19 cellular contexts compared by ENCODE assay signal in the genomic region with DNA sequence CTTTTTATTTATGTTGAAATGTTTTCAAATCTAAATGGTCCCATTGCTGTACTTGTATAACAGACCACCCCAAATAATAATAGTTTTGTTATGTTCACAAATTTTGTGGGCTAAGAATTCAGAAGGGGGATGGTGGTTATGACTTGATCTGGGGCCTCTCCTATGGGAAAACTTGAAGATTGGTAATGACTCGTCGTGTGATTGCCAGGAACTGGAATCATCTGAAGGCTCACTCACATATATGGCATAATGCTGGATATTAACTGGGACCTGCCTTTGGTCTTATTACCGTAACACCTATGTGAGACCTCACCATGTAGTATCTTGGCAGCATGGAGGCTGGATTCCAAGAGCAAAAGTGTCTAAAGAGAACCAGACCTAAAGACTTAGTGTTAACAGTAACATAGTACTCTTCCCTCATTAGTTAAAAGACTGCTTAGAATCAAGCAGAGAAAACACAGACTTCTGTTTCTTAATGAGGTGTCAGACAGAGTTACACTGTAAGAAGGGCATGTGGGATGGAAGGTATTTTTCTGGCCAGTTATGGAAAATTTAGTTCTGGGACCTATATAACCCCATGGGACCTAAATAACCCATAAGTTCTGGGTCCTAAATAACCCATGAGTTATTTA. TPM values are rescaled to one million over a fixed set of nuclear protein-coding genes. Genes with fewer than 3 reads are reported as not detected.
A peak's percentile ranks its signal among the peaks of the same experiment; 100 is the strongest.
DNase-seq lines count a peak whose midpoint lies in the region; ATAC-seq and TF ChIP-seq lines count a peak whose summit lies in the region.
"Had no signal": no experiment of that assay in that cellular context is flagged by ENCODE, and none has a peak within 500 bp of the region (broad histone marks: within the 10 kb centered on the region; RNA-seq: fewer than 3 reads in every experiment).

No MANE protein-coding gene starts in this region.

- ATAC-seq in Right ventricle myocardium superior (ENCODE audit: poor library complexity) (no peak), HG02852 (IDR thresholded peaks at IDR 0.05; ENCODE audit: unreplicated experiment) (no peak)
- ATAC-seq: activated CD8-positive, alpha-beta T cell treated with anti-CD3 and anti-CD28 coated beads, Interleukin-2, amount 10 ng/mL, durations not matched to agents 7 days and 5 days; activated T-cell treated with anti-CD3 and anti-CD28 coated beads, Interleukin-2, amount 50 U/mL, for 72 hours; pancreas had no signal

- no peaks in the 10 kb centered on the region for H3K36me3 ChIP-seq in rectal smooth muscle tissue (ENCODE audit: control insufficient read depth, insufficient read depth, low read length)

- H3K4me1 ChIP-seq in rectal smooth muscle tissue (ENCODE audit: control insufficient read depth, insufficient read depth, low read length), result peaks cover 9% of the 10 kb centered on the region

- H3K9ac ChIP-seq in rectal smooth muscle tissue (ENCODE audit: low read length), result no peak overlapping the region

- H3K27me3 ChIP-seq in rectal smooth muscle tissue (ENCODE audit: control insufficient read depth, insufficient read depth, low read length), result no peaks in the 10 kb centered on the region
- H3K27me3 ChIP-seq: esophagus muscularis mucosa, pancreas had no signal

- H3K4me3 ChIP-seq in GM12865 (ENCODE audit: low read depth, low read length) (peak overlapping the region; percentile 21), rectal smooth muscle tissue (ENCODE audit: low read length) (no peak overlapping the region)
- H3K4me3 ChIP-seq: esophagus muscularis mucosa, left ventricle myocardium inferior, pancreas had no signal

- TF ChIP-seq CTCF in GM12865 (IDR thresholded peaks at IDR 0.05; ENCODE audit: insufficient read depth, low read depth, low read length, missing control alignments), result no peak

- peak; percentile 18 for DNase-seq in GM12865 (ENCODE audit: low read depth)
- peak; percentile 26 for DNase-seq in HCEC 1CT
- peak; percentile 17 for DNase-seq in amniotic epithelial cell (ENCODE audit: low read depth)
- DNase-seq in Right ventricle myocardium superior, result no peak
- DNase-seq in NCI-H146 treated with DMSO at 0.1 percent for 48 hours (lab: John Stamatoyannopoulos, UW; ENCODE audit: unreplicated experiment), result no peak
- DNase-seq: activated CD8-positive, alpha-beta T cell treated with anti-CD3 and anti-CD28 coated beads, Interleukin-2, amount 10 ng/mL, durations not matched to agents 7 days and 5 days; activated naive CD8-positive, alpha-beta T cell treated with anti-CD3 and anti-CD28 coated beads, Interleukin-2, amount 10 ng/mL, durations not matched to agents 7 days and 5 days; activated T-cell treated with anti-CD3 and anti-CD28 coated beads, Interleukin-2, amount 50 U/mL, for 72 hours; dermis blood vessel endothelial cell; H7; left ventricle myocardium inferior; NCI-H2171 treated with DMSO at 0.1 percent for 48 hours; NCI-H774; pancreas; stimulated activated CD4-positive, alpha-beta T cell treated with anti-CD3 and anti-CD28 coated beads, Interleukin-1b, Interleukin-23, amount 100 ng/mL, for 48 hours; WERI-Rb-1 had no signal

- intact Hi-C loops in Right ventricle myocardium superior (cut with DNase I), result no loop called here

- peak overlapping the region; percentile 55 for H3K27ac ChIP-seq in rectal smooth muscle tissue (ENCODE audit: low read depth, low read length)
- H3K27ac ChIP-seq: left ventricle myocardium inferior, pancreas, WERI-Rb-1 had no signal

RNA-seq across cellular contexts. Expression of a gene that starts 11.9 kb away (rescaled TPM):
- total RNA-seq in Right ventricle myocardium superior, result 72.2 TPM

Comparison
In these comparisons a context has a peak if more than half of its experiments do, and no peak if none do; other contexts are left out.
1. DNase-seq: peak in GM12865 (single experiment), HCEC 1CT (single experiment) and amniotic epithelial cell (single experiment); none in Right ventricle myocardium superior (single experiment) and NCI-H146 treated with DMSO at 0.1 percent for 48 hours (single experiment).